26 cellular contexts compared by ENCODE assay signal in genomic region chr4:156523991-156524390, GRCh38.
"Had no signal": no experiment of that assay in that cellular context is flagged by ENCODE, and none has a peak within 500 bp of the region (broad histone marks: within the 10 kb centered on the region; RNA-seq: fewer than 3 reads in every experiment).

No MANE protein-coding gene starts in this region.

- H3K36me3 Mint-ChIP-seq: naive B cell; natural killer cell; neural progenitor cell; stimulated activated naive B cell treated with anti-CD40 and anti-IgM and Interleukin-4, amounts not matched to agents 10 μg/mL and 1 μg/mL and 100 μg/mL, for 72 hours had no signal

- H3K4me1 Mint-ChIP-seq: naive B cell; natural killer cell; nephron progenitor cell; stimulated activated naive B cell treated with anti-CD40 and anti-IgM and Interleukin-4, amounts not matched to agents 10 μg/mL and 1 μg/mL and 100 μg/mL, for 72 hours had no signal

- DNase-seq: islet precursor cell; left ventricle myocardium inferior; mesendoderm; naive B cell; natural killer cell; nephron progenitor cell; occipital lobe; psoas muscle; stimulated activated CD4-positive, alpha-beta T cell treated with anti-CD3 and anti-CD28 coated beads, Interleukin-12 subunit alpha, Interleukin-12 subunit beta, amount 100 ng/mL, for 4 hours; stimulated activated CD4-positive, alpha-beta T cell treated with anti-CD3 and anti-CD28 coated beads, Interleukin-15, amount 100 ng/mL, for 24 hours; stimulated activated CD4-positive, alpha-beta T cell treated with anti-CD3 and anti-CD28 coated beads, Interleukin-2, amount 100 ng/mL, for 24 hours; stimulated activated CD4-positive, alpha-beta T cell treated with anti-CD3 and anti-CD28 coated beads, Interleukin-4, amount 100 ng/mL, for 1 hour; stimulated activated naive B cell treated with anti-CD40 and anti-IgM and Interleukin-4, amounts not matched to agents 10 μg/mL and 1 μg/mL and 100 μg/mL, for 72 hours; stimulated activated naive CD8-positive, alpha-beta T cell treated with anti-CD3 and anti-CD28 coated beads, Interleukin-15, Interleukin-2, amounts not matched to agents 100 U/mL and 50 U/mL, for 24 hours; stomach; testis; thyroid gland; uterus had no signal

- H3K27me3 Mint-ChIP-seq: naive B cell; stimulated activated naive B cell treated with anti-CD40 and anti-IgM and Interleukin-4, amounts not matched to agents 10 μg/mL and 1 μg/mL and 100 μg/mL, for 72 hours had no signal

- H3K4me3 ChIP-seq: hepatocyte, left ventricle myocardium inferior, lung, neural progenitor cell, psoas muscle, right atrium auricular region, skin epidermis, stomach, testis, thyroid gland, uterus had no signal

- H3K9me3 Mint-ChIP-seq: nephron progenitor cell, neural progenitor cell had no signal

- H3K4me2 ChIP-seq: hepatocyte, neural progenitor cell had no signal

- H3K9me3 ChIP-seq: left ventricle myocardium inferior, neutrophil, psoas muscle, right atrium auricular region, stomach, testis, thyroid gland, uterus had no signal

- H3K36me3 ChIP-seq: left ventricle myocardium inferior, neural progenitor cell, neutrophil, right atrium auricular region, stomach, thyroid gland, uterus had no signal

- H2AFZ ChIP-seq: hepatocyte, neural progenitor cell, parathyroid adenoma had no signal

- H3K4me3 Mint-ChIP-seq: mesothelial cell of epicardium; naive B cell; natural killer cell; nephron progenitor cell; neural progenitor cell; stimulated activated naive B cell treated with anti-CD40 and anti-IgM and Interleukin-4, amounts not matched to agents 10 μg/mL and 1 μg/mL and 100 μg/mL, for 72 hours had no signal

- H3K27ac Mint-ChIP-seq: mesothelial cell of epicardium; naive B cell; natural killer cell; nephron progenitor cell; neural progenitor cell; stimulated activated naive B cell treated with anti-CD40 and anti-IgM and Interleukin-4, amounts not matched to agents 10 μg/mL and 1 μg/mL and 100 μg/mL, for 72 hours had no signal

- H3K79me2 ChIP-seq: hepatocyte, parathyroid adenoma had no signal

- H3K9ac ChIP-seq: neural progenitor cell, parathyroid adenoma had no signal

- H3K27me3 ChIP-seq: hepatocyte, neural progenitor cell, neutrophil, right atrium auricular region, stomach, testis, thyroid gland, uterus had no signal

- H3K4me1 ChIP-seq: left ventricle myocardium inferior, neural progenitor cell, parathyroid adenoma, psoas muscle, right atrium auricular region, stomach, testis, thyroid gland, uterus had no signal

- H3K27ac ChIP-seq: hepatocyte, left ventricle myocardium inferior, neural progenitor cell, neutrophil, parathyroid adenoma, psoas muscle, right atrium auricular region, skin epidermis, stomach, testis, thyroid gland, uterus had no signal
